In genomic region chr15:52263563-52263962, GRCh38 we compare ENCODE assay signal across 19 cellular contexts. TPM values are rescaled to one million over a fixed set of nuclear protein-coding genes. Genes with fewer than 3 reads are reported as not detected.
DNase-seq lines count a peak whose midpoint lies in the region; ATAC-seq and TF ChIP-seq lines count a peak whose summit lies in the region.
"Had no signal": no experiment of that assay in that cellular context is flagged by ENCODE, and none has a peak within 500 bp of the region (broad histone marks: within the 10 kb centered on the region; RNA-seq: fewer than 3 reads in every experiment).

No MANE protein-coding gene starts in this region.

- no peak for ATAC-seq in CD4-positive, alpha-beta T cell (ENCODE audit: poor library complexity)
- no peak for ATAC-seq in activated CD8-positive, alpha-beta T cell treated with anti-CD3 and anti-CD28 coated beads, Interleukin-2, amount 10 ng/mL, durations not matched to agents 7 days and 5 days
- ATAC-seq in Right ventricle myocardium superior (ENCODE audit: poor library complexity), result no peak
- ATAC-seq in upper lobe of right lung, result no peak
- ATAC-seq: HCT116, left lung had no signal

- H3K4me1 Mint-ChIP-seq in CD4-positive, alpha-beta T cell (ENCODE audit: low read depth), result peaks cover 31% of the 10 kb centered on the region
- peaks cover 27% of the 10 kb centered on the region for H3K4me1 Mint-ChIP-seq in Calu3 (ENCODE audit: low read depth, unreplicated experiment)
- H3K4me1 Mint-ChIP-seq in activated CD8-positive, alpha-beta T cell treated with anti-CD3 and anti-CD28 coated beads, Interleukin-2, amount 10 ng/mL, durations not matched to agents 7 days and 5 days (ENCODE audit: low read depth), result peaks cover 47% of the 10 kb centered on the region

- no TSS peak for BruUV-seq in Calu3 (replicated peaks; lab: Mats Ljungman, UMichigan)

- peaks cover 0 to 2% of the 10 kb centered on the region in 2 donors for H3K36me3 ChIP-seq in muscle layer of duodenum (ENCODE audit: control insufficient read depth in 1 of 2, insufficient read depth in 2 of 2, low read length in 2 of 2)
- peaks cover 0 to 8% (median 3%) of the 10 kb centered on the region in 4 donors for H3K36me3 ChIP-seq in esophagus muscularis mucosa
- peaks cover 8% of the 10 kb centered on the region for H3K36me3 ChIP-seq in upper lobe of right lung
- H3K36me3 ChIP-seq: prostate gland had no signal

- no peaks in the 10 kb centered on the region for H3K27me3 Mint-ChIP-seq in CD4-positive, alpha-beta T cell
- H3K27me3 Mint-ChIP-seq in Calu3 (ENCODE audit: unreplicated experiment), result no peaks in the 10 kb centered on the region
- no peaks in the 10 kb centered on the region for H3K27me3 Mint-ChIP-seq in activated CD8-positive, alpha-beta T cell treated with anti-CD3 and anti-CD28 coated beads, Interleukin-2, amount 10 ng/mL, durations not matched to agents 7 days and 5 days (ENCODE audit: low read depth)

- no peaks in the 10 kb centered on the region for H3K9me3 Mint-ChIP-seq in CD4-positive, alpha-beta T cell
- no peaks in the 10 kb centered on the region for H3K9me3 Mint-ChIP-seq in Calu3 (ENCODE audit: low read depth, unreplicated experiment)
- no peaks in the 10 kb centered on the region for H3K9me3 Mint-ChIP-seq in activated CD8-positive, alpha-beta T cell treated with anti-CD3 and anti-CD28 coated beads, Interleukin-2, amount 10 ng/mL, durations not matched to agents 7 days and 5 days (ENCODE audit: insufficient read depth)

- POLR2A ChIA-PET in CD4-positive, alpha-beta T cell (lab: Charles Lee), result no interaction called here
- POLR2A ChIA-PET in activated CD8-positive, alpha-beta T cell treated with anti-CD3 and anti-CD28 coated beads, Interleukin-2, amount 10 ng/mL, durations not matched to agents 7 days and 5 days (lab: Charles Lee), result no interaction called here

- H3K36me3 Mint-ChIP-seq in CD4-positive, alpha-beta T cell (ENCODE audit: low read depth), result no peaks in the 10 kb centered on the region
- H3K36me3 Mint-ChIP-seq in Calu3 (ENCODE audit: insufficient read depth, unreplicated experiment), result peaks cover 33% of the 10 kb centered on the region
- H3K36me3 Mint-ChIP-seq in activated CD8-positive, alpha-beta T cell treated with anti-CD3 and anti-CD28 coated beads, Interleukin-2, amount 10 ng/mL, durations not matched to agents 7 days and 5 days (ENCODE audit: low read depth), result peaks cover 18% of the 10 kb centered on the region

- H3K27ac Mint-ChIP-seq in CD4-positive, alpha-beta T cell, result peak overlapping the region; percentile 32
- peak overlapping the region; percentile 99 for H3K27ac Mint-ChIP-seq in Calu3 (ENCODE audit: unreplicated experiment)
- H3K27ac Mint-ChIP-seq in activated CD8-positive, alpha-beta T cell treated with anti-CD3 and anti-CD28 coated beads, Interleukin-2, amount 10 ng/mL, durations not matched to agents 7 days and 5 days, result peak overlapping the region; percentile 85

- no peak overlapping the region for H3K4me3 Mint-ChIP-seq in CD4-positive, alpha-beta T cell
- H3K4me3 Mint-ChIP-seq in Calu3 (ENCODE audit: low read depth, unreplicated experiment), result no peak overlapping the region
- no peak overlapping the region for H3K4me3 Mint-ChIP-seq in activated CD8-positive, alpha-beta T cell treated with anti-CD3 and anti-CD28 coated beads, Interleukin-2, amount 10 ng/mL, durations not matched to agents 7 days and 5 days

- WGBS in esophagus muscularis mucosa, result 87% methylated on average over 4 of the region's 4 CpGs

- no peak for DNase-seq in CD4-positive, alpha-beta T cell
- no peak for DNase-seq in Calu3
- DNase-seq in activated CD8-positive, alpha-beta T cell treated with anti-CD3 and anti-CD28 coated beads, Interleukin-2, amount 10 ng/mL, durations not matched to agents 7 days and 5 days, result no peak
- no peak for DNase-seq in posterior cingulate gyrus
- DNase-seq in esophagus muscularis mucosa (ENCODE audit: extremely low spot score), result no peak
- DNase-seq in Right ventricle myocardium superior, result no peak
- no peak for DNase-seq in upper lobe of right lung
- DNase-seq: activated naive CD4-positive, alpha-beta T cell treated with anti-CD3 and anti-CD28 coated beads, Interleukin-2, amount 50 U/mL, for 16 hours; esophagus squamous epithelium; Karpas-422; left lung; NCI-H82; upper lobe of left lung had no signal

- no peaks in the 10 kb centered on the region for H3K27me3 ChIP-seq in CD4-positive, alpha-beta T cell (ENCODE audit: control insufficient read depth, insufficient read depth, low read length)
- no peaks in the 10 kb centered on the region for H3K27me3 ChIP-seq in muscle layer of duodenum (ENCODE audit: low read depth, low read length)
- H3K27me3 ChIP-seq in esophagus muscularis mucosa, result no peaks in the 10 kb centered on the region
- H3K27me3 ChIP-seq in upper lobe of right lung, result no peaks in the 10 kb centered on the region
- H3K27me3 ChIP-seq: BLaER1, esophagus squamous epithelium, left lung, upper lobe of left lung had no signal

- no peak overlapping the region for H3K27ac ChIP-seq in CD4-positive, alpha-beta T cell (ENCODE audit: low read depth, low read length)
- peak overlapping the region; percentile 11 for H3K27ac ChIP-seq in muscle layer of duodenum (ENCODE audit: low read length)
- peak overlapping the region in 1 of 4 donors; percentile 20 for H3K27ac ChIP-seq in esophagus muscularis mucosa (replicated peaks in 1 of 4)
- no peak overlapping the region for H3K27ac ChIP-seq in upper lobe of right lung
- H3K27ac ChIP-seq: BLaER1, left lung, SK-N-MC had no signal

- TF ChIP-seq CTCF in CD4-positive, alpha-beta T cell (IDR thresholded peaks at IDR 0.05), result no peak
- TF ChIP-seq CTCF in Calu3 (IDR thresholded peaks at IDR 0.05; ENCODE audit: unreplicated experiment), result no peak
- no peak for TF ChIP-seq CTCF in esophagus muscularis mucosa (IDR thresholded peaks at IDR 0.05)
- TF ChIP-seq CTCF in upper lobe of right lung (IDR thresholded peaks at IDR 0.05), result no peak

- intact Hi-C loops in CD4-positive, alpha-beta T cell (cut with DNase I, micrococcal nuclease), result loop anchor here in 1 of 2 experiments (2.0 to 5.0 kb wide), 3 partner anchors 49 to 409 kb away; no protein-coding TSS in a partner anchor
- intact Hi-C loops in Calu3 (cut with micrococcal nuclease; ENCODE audit: unreplicated experiment), result loop anchor here (2.0 kb wide), 1 partner anchor 31 kb away; the partner anchor contains the start of gene MYO5C
- intact Hi-C loops in posterior cingulate gyrus (cut with DNase I), result no loop called here
- intact Hi-C loops in esophagus muscularis mucosa (cut with DNase I), result no loop called here
- intact Hi-C loops in Right ventricle myocardium superior (cut with DNase I), result no loop called here
- intact Hi-C loops in upper lobe of right lung (cut with DNase I), result no loop called here

- CTCF ChIA-PET in CD4-positive, alpha-beta T cell (lab: Charles Lee), result no interaction called here
- CTCF ChIA-PET in Calu3 (lab: Charles Lee), result no interaction called here
- CTCF ChIA-PET in activated CD8-positive, alpha-beta T cell treated with anti-CD3 and anti-CD28 coated beads, Interleukin-2, amount 10 ng/mL, durations not matched to agents 7 days and 5 days (lab: Charles Lee), result interaction anchor here (2.2 kb wide), 1 partner anchor 55 kb away, joined by 8 read pairs; no protein-coding TSS in a partner anchor

- TF ChIP-seq EP300 in esophagus muscularis mucosa (IDR thresholded peaks at IDR 0.05), result no peak

- H3K4me1 ChIP-seq in muscle layer of duodenum (ENCODE audit: control insufficient read depth in 1 of 2, insufficient read depth in 2 of 2, low read length in 2 of 2) (no peaks in the 10 kb centered on the region), esophagus muscularis mucosa (peaks cover 19 to 25% (median 23%) of the 10 kb centered on the region in 4 donors), upper lobe of right lung (peaks cover 16% of the 10 kb centered on the region)

- no peak for TF ChIP-seq POLR2A in esophagus muscularis mucosa (IDR thresholded peaks at IDR 0.05; ENCODE audit: low read depth)

- H3K4me3 ChIP-seq in muscle layer of duodenum (ENCODE audit: low read depth in 1 of 2, low read length in 2 of 2) (no peak overlapping the region), esophagus muscularis mucosa (no peak overlapping the region), upper lobe of right lung (no peak overlapping the region)
- H3K4me3 ChIP-seq: BLaER1, esophagus squamous epithelium, left lung, prostate gland, SK-N-MC, smooth muscle cell, upper lobe of left lung had no signal

- H3K9me3 ChIP-seq in CD4-positive, alpha-beta T cell (ENCODE audit: control insufficient read depth, low read length), result no peaks in the 10 kb centered on the region
- no peaks in the 10 kb centered on the region for H3K9me3 ChIP-seq in muscle layer of duodenum (ENCODE audit: control insufficient read depth in 1 of 2, low read length in 2 of 2)
- no peaks in the 10 kb centered on the region for H3K9me3 ChIP-seq in esophagus muscularis mucosa
- H3K9me3 ChIP-seq in upper lobe of right lung, result no peaks in the 10 kb centered on the region
- H3K9me3 ChIP-seq: BLaER1, esophagus squamous epithelium, left lung, prostate gland, upper lobe of left lung had no signal

RNA-seq across cellular contexts. Expression of gene MYO5C, which starts 32.0 kb away (rescaled TPM):
- under 1 TPM; 0.53 to 0.93 TPM for total RNA-seq in CD4-positive, alpha-beta T cell
- total RNA-seq in Calu3 (2022) (48.1 and 48.4 TPM in 2 replicates), esophagus muscularis mucosa (10 to 100 TPM in 2 of 4 donors, 1 to 10 TPM in 2; 3.7 to 12.4 (median 7.6) TPM), Right ventricle myocardium superior (2.3 TPM), upper lobe of right lung (80.0 TPM)
- total RNA-seq in activated CD8-positive, alpha-beta T cell treated with anti-CD3 and anti-CD28 coated beads, Interleukin-2, amount 10 ng/mL, durations not matched to agents 7 days and 5 days, result 1 to 10 TPM; 2.5 to 3.2 TPM

Comparison
In these comparisons a context has a peak if more than half of its experiments do, and no peak if none do; other contexts are left out.
1. H3K27ac Mint-ChIP-seq: peak in every context shown above with its lines; median percentile 99 in Calu3; 85 in activated CD8-positive, alpha-beta T cell treated with anti-CD3 and anti-CD28 coated beads, Interleukin-2, amount 10 ng/mL, durations not matched to agents 7 days and 5 days; 32 in CD4-positive, alpha-beta T cell.